8 cellular contexts compared by ENCODE assay signal in the genomic region with DNA sequence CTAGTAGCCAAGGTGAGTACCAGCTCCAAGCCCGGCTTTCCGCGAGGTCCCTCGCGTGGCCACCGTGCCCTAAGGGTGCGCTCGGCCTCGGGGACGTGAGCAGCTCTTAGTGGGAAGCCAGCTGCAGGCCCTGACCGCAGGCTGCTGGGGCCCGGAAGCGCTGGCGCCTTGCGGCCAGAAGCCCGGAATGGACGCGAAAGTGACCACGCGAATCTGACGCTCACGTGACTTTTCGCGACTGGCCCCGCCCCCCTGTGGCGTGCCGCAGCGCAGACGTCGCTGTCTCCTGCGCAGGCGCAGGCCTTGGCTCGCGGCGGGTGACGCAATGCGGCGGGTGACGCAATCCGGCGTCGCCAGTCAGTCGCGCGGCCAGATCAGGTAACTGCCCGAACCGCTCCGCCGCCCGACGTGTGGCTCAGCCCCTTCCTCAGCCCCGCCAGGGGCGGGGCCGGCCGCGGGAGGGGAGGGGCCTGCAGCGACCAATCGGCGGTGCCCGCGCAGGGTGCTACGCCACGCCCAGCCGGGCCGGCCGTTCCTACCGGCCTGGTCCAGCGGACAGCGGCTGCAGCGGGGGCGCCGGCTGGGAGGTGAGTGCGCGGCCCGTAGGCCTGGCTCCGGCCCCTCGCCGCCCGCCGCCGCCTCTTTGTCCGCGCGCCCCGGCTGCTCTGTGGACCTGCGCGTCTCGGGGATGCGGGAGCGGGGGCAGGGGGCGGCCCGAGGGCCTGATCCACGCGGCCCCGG.
DNase-seq lines count a peak whose midpoint lies in the region; ATAC-seq lines count a peak whose summit lies in the region.

A gene (plus strand): TSS at position 532 of the 741 bp plus-strand sequence. CDS start 2,202 bp downstream, outside the sequence.

- peak within 1 kb of the TSS; percentile 90 for H3K4me2 ChIP-seq in BLaER1

- peak; percentile 94 to 99 for DNase-seq in NCI-H526 (lab: John Stamatoyannopoulos, UW)
- DNase-seq in activated CD4-positive, alpha-beta T cell treated with anti-CD3 and anti-CD28 coated beads for 48 hours = peak; percentile 98
- peak; percentile 91 to 97 (median 96) for DNase-seq in stimulated activated CD4-positive, alpha-beta T cell treated with anti-CD3 and anti-CD28 coated beads, Interleukin-1b, Interleukin-23, amount 100 ng/mL, for 24 hours (ENCODE audit: low read depth in 4 of 4, low spot score in 1 of 4)

- H3K36me3 ChIP-seq in BLaER1 = peaks cover 24% of the 10 kb centered on the region

- peaks cover 61% of the 10 kb centered on the region for H3K4me1 ChIP-seq in BLaER1

- peak within 1 kb of the TSS; percentile 94 for H3K9ac ChIP-seq in BLaER1

- peak within 1 kb of the TSS; percentile 96 for H3K4me3 ChIP-seq in BLaER1

- H3K9me3 ChIP-seq in BLaER1 = no peaks in the 10 kb centered on the region

- H4K20me1 ChIP-seq in BLaER1 = peaks cover 47% of the 10 kb centered on the region

- H3K27me3 ChIP-seq in BLaER1 = no peaks in the 10 kb centered on the region
- H3K27me3 ChIP-seq in layer of hippocampus (ENCODE audit: control insufficient read depth, insufficient read depth, low read length) = no peaks in the 10 kb centered on the region

- ATAC-seq in GM19328 (IDR thresholded peaks at IDR 0.05; ENCODE audit: unreplicated experiment) = peak; percentile 72
- peak; percentile 37 for ATAC-seq in HG03469 (IDR thresholded peaks at IDR 0.05; ENCODE audit: unreplicated experiment)

- H3K27ac ChIP-seq in BLaER1 = peak within 1 kb of the TSS; percentile 92
- peak within 1 kb of the TSS; percentile 98 for H3K27ac ChIP-seq in cingulate gyrus (ENCODE audit: low read depth, low read length)
- peak within 1 kb of the TSS; percentile 99 for H3K27ac ChIP-seq in layer of hippocampus (ENCODE audit: low read depth, low read length)

Comparison
In these comparisons a context has a peak if more than half of its experiments do, and no peak if none do; other contexts are left out.
1. Peak in every context shown above with its lines: DNase-seq, ATAC-seq, H3K4me3 ChIP-seq and H3K27ac ChIP-seq.